In the genomic region with DNA sequence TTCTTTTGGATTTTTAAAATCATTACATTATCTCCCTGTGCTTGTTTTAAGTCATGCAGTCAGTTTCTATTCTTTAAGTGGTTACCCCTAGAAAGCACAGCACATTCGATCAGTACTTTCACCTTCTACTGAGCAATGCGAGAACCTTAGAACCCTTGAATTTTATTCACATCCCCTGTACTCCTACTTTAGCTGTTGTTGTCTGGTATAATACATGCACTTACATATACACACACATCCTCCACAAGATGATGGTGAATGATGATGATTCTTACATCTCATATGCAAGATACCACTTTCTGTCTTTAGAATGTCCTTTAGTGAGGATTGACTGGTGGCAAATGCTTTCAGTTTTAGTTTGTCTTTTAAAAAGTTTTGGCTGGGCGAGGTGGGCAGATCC, we compare ENCODE assay signal across 10 cellular contexts. TPM values are rescaled to one million over a fixed set of nuclear protein-coding genes. Genes with fewer than 3 reads are reported as not detected.
A peak's percentile ranks its signal among the peaks of the same experiment; 100 is the strongest.
DNase-seq lines count a peak whose midpoint lies in the region; ATAC-seq and TF ChIP-seq lines count a peak whose summit lies in the region.
"Had no signal": no experiment of that assay in that cellular context is flagged by ENCODE, and none has a peak within 500 bp of the region (broad histone marks: within the 10 kb centered on the region; RNA-seq: fewer than 3 reads in every experiment).

No MANE protein-coding gene starts in this region.

- DNase-seq in GM10248 (ENCODE audit: extremely low spot score): peak; percentile 35
- DNase-seq in activated T-helper 1 cell treated with anti-CD3 and anti-CD28 coated beads, Interleukin-12 subunit alpha, Interleukin-12 subunit beta, Interleukin-2, Interleukin-4 antibody, amounts not matched to agents 30 ng/mL and 10 ng/mL and 1 ng/mL, durations not matched to agents 14 hours and 24 hours and 36 hours (ENCODE audit: low spot score): no peak
- no peak for DNase-seq in SJCRH30
- DNase-seq in body of pancreas: no peak
- no peak for DNase-seq in activated CD4-positive, alpha-beta T cell treated with anti-CD3 and anti-CD28 coated beads for 1 hour
- DNase-seq: testis had no signal

- H3K27me3 Mint-ChIP-seq in activated T-helper 1 cell treated with anti-CD3 and anti-CD28 coated beads, Interleukin-12 subunit alpha, Interleukin-12 subunit beta, Interleukin-2, Interleukin-4 antibody, amounts not matched to agents 30 ng/mL and 10 ng/mL and 1 ng/mL, durations not matched to agents 14 hours and 24 hours and 36 hours (ENCODE audit: insufficient read depth): no peaks in the 10 kb centered on the region

- H3K36me3 ChIP-seq in SJCRH30 (peaks cover 5% of the 10 kb centered on the region), body of pancreas (replicated peaks in 1 of 2; ENCODE audit: insufficient read depth in 1 of 2, low read depth in 2 of 2) (no peaks in the 10 kb centered on the region)
- H3K36me3 ChIP-seq: left lung had no signal

- H3K4me1 Mint-ChIP-seq in activated T-helper 1 cell treated with anti-CD3 and anti-CD28 coated beads, Interleukin-12 subunit alpha, Interleukin-12 subunit beta, Interleukin-2, Interleukin-4 antibody, amounts not matched to agents 30 ng/mL and 10 ng/mL and 1 ng/mL, durations not matched to agents 14 hours and 24 hours and 36 hours (ENCODE audit: low read depth): peaks cover 13% of the 10 kb centered on the region

- TF ChIP-seq POLR2A in body of pancreas (IDR thresholded peaks at IDR 0.05): no peak

- H3K4me3 ChIP-seq in SJCRH30: no peak overlapping the region
- no peak overlapping the region for H3K4me3 ChIP-seq in body of pancreas
- H3K4me3 ChIP-seq: left lung, testis had no signal

- no peaks in the 10 kb centered on the region for H3K4me1 ChIP-seq in SJCRH30
- H3K4me1 ChIP-seq in body of pancreas: peaks cover 34% of the 10 kb centered on the region

- CTCF ChIA-PET in GM10248 (lab: Yijun Ruan, JAX): interaction anchor here (0.8 to 1.3 kb wide), 4 partner anchors 11 to 60 kb away, joined by 3 to 6 read pairs (median 4); no protein-coding TSS in a partner anchor

- no peaks in the 10 kb centered on the region for H3K9me3 ChIP-seq in SJCRH30 (replicated peaks)
- no peaks in the 10 kb centered on the region for H3K9me3 ChIP-seq in body of pancreas
- H3K9me3 ChIP-seq: left lung, testis had no signal

- no peak overlapping the region for H3K27ac Mint-ChIP-seq in activated T-helper 1 cell treated with anti-CD3 and anti-CD28 coated beads, Interleukin-12 subunit alpha, Interleukin-12 subunit beta, Interleukin-2, Interleukin-4 antibody, amounts not matched to agents 30 ng/mL and 10 ng/mL and 1 ng/mL, durations not matched to agents 14 hours and 24 hours and 36 hours

- no peaks in the 10 kb centered on the region for H3K9me3 Mint-ChIP-seq in activated T-helper 1 cell treated with anti-CD3 and anti-CD28 coated beads, Interleukin-12 subunit alpha, Interleukin-12 subunit beta, Interleukin-2, Interleukin-4 antibody, amounts not matched to agents 30 ng/mL and 10 ng/mL and 1 ng/mL, durations not matched to agents 14 hours and 24 hours and 36 hours

- no peak for TF ChIP-seq CTCF in GM10248 (IDR thresholded peaks at IDR 0.05; ENCODE audit: control extremely low read depth, extremely low read depth, low read depth, missing control alignments)
- TF ChIP-seq CTCF in body of pancreas (IDR thresholded peaks at IDR 0.05): no peak

- H3K4me3 Mint-ChIP-seq in activated T-helper 1 cell treated with anti-CD3 and anti-CD28 coated beads, Interleukin-12 subunit alpha, Interleukin-12 subunit beta, Interleukin-2, Interleukin-4 antibody, amounts not matched to agents 30 ng/mL and 10 ng/mL and 1 ng/mL, durations not matched to agents 14 hours and 24 hours and 36 hours: peak overlapping the region; percentile 35

- H3K27ac ChIP-seq in SJCRH30 (no peak overlapping the region), body of pancreas (no peak overlapping the region)
- H3K27ac ChIP-seq: left lung, testis had no signal

- H3K36me3 Mint-ChIP-seq in activated T-helper 1 cell treated with anti-CD3 and anti-CD28 coated beads, Interleukin-12 subunit alpha, Interleukin-12 subunit beta, Interleukin-2, Interleukin-4 antibody, amounts not matched to agents 30 ng/mL and 10 ng/mL and 1 ng/mL, durations not matched to agents 14 hours and 24 hours and 36 hours (ENCODE audit: low read depth): peaks cover 6% of the 10 kb centered on the region

- 85 to 92% methylated on average over 3 of the region's 3 CpGs for WGBS in body of pancreas, 2 donors

- H3K27me3 ChIP-seq in SJCRH30 (no peaks in the 10 kb centered on the region), body of pancreas (no peaks in the 10 kb centered on the region)
- H3K27me3 ChIP-seq: left lung, testis had no signal

- intact Hi-C loops in activated T-helper 1 cell treated with anti-CD3 and anti-CD28 coated beads, Interleukin-12 subunit alpha, Interleukin-12 subunit beta, Interleukin-2, Interleukin-4 antibody, amounts not matched to agents 30 ng/mL and 10 ng/mL and 1 ng/mL, durations not matched to agents 14 hours and 24 hours and 36 hours (cut with micrococcal nuclease): loop anchor here (10.0 kb wide), 3 partner anchors 731 to 1921 kb away; partner anchors contain the start of genes AFG1L, MICAL1 and SNX3
- intact Hi-C loops in body of pancreas (cut with DNase I): no loop called here

- peak; percentile 58 for ATAC-seq in GM19372 (IDR thresholded peaks at IDR 0.05; ENCODE audit: low read depth, unreplicated experiment)
- ATAC-seq in HG03064 (IDR thresholded peaks at IDR 0.05; ENCODE audit: low read depth, unreplicated experiment): peak; percentile 51
- ATAC-seq in HG02571 (IDR thresholded peaks at IDR 0.05; ENCODE audit: unreplicated experiment): no peak
- no peak for ATAC-seq in body of pancreas
- ATAC-seq: left lung had no signal

- POLR2A ChIA-PET in GM10248 (lab: Yijun Ruan, JAX): no interaction called here

RNA-seq across cellular contexts. Expression of gene CDC40, which starts 5.7 kb away (rescaled TPM):
- total RNA-seq in activated T-helper 1 cell treated with anti-CD3 and anti-CD28 coated beads, Interleukin-12 subunit alpha, Interleukin-12 subunit beta, Interleukin-2, Interleukin-4 antibody, amounts not matched to agents 30 ng/mL and 10 ng/mL and 1 ng/mL, durations not matched to agents 14 hours and 24 hours and 36 hours: 22.9 and 30.0 TPM in 2 replicates
- 21.7 and 23.5 TPM in 2 replicates for total RNA-seq in SJCRH30 (2014; rRNA removed; shearing (Covaris generic))
- total RNA-seq in body of pancreas: 10 to 100 TPM in 1 of 2 donors, 1 to 10 TPM in 1; 9.2 to 14.3 TPM

RNA-seq across cellular contexts. Expression of gene WASF1, which starts 6.4 kb away (rescaled TPM):
- total RNA-seq in activated T-helper 1 cell treated with anti-CD3 and anti-CD28 coated beads, Interleukin-12 subunit alpha, Interleukin-12 subunit beta, Interleukin-2, Interleukin-4 antibody, amounts not matched to agents 30 ng/mL and 10 ng/mL and 1 ng/mL, durations not matched to agents 14 hours and 24 hours and 36 hours: 2.0 and 2.3 TPM in 2 replicates
- total RNA-seq in SJCRH30 (2014; rRNA removed; shearing (Covaris generic)): 34.0 and 34.9 TPM in 2 replicates
- total RNA-seq in body of pancreas: 1 to 10 TPM; 7.5 to 8.9 TPM

Comparison
In these comparisons a context has a peak if more than half of its experiments do, and no peak if none do; other contexts are left out.
1. ATAC-seq: peak in GM19372 (single experiment) and HG03064 (single experiment); none in HG02571 (single experiment) and body of pancreas (single experiment).